Comparison of ENCODE assay signal across 8 cellular contexts in genomic region chr6:170438402-170438753, GRCh38.
DNase-seq lines count a peak whose midpoint lies in the region; ATAC-seq, FAIRE-seq and TF ChIP-seq lines count a peak whose summit lies in the region.

No MANE protein-coding gene starts in this region.

- no peak for TF ChIP-seq CTCF in pancreas (IDR thresholded peaks at IDR 0.05)

- no peak for FAIRE-seq in pancreas (lab: Jason Lieb, UNC)

- ATAC-seq in GM19452 (IDR thresholded peaks at IDR 0.05; ENCODE audit: unreplicated experiment) (peak; percentile 97), HG03442 (IDR thresholded peaks at IDR 0.05; ENCODE audit: unreplicated experiment) (peak; percentile 97), Right ventricle myocardium inferior (peak; percentile 90), pancreas (peak; percentile 92 to 98 (median 96))

- peak; percentile 94 for DNase-seq in COLO668 (lab: John Stamatoyannopoulos, UW; ENCODE audit: unreplicated experiment)
- peak; percentile 91 for DNase-seq in NCI-H510A (lab: John Stamatoyannopoulos, UW)
- peak; percentile 63 for DNase-seq in activated naive CD8-positive, alpha-beta T cell treated with anti-CD3 and anti-CD28 coated beads for 36 hours
- DNase-seq in Right ventricle myocardium inferior (ENCODE audit: missing footprints) = peak; percentile 85
- peak; percentile 85 to 96 (median 92) for DNase-seq in pancreas
- no peak for DNase-seq in effector CD4-positive, alpha-beta T cell

- intact Hi-C loops in Right ventricle myocardium inferior (cut with DNase I) (loop anchor here (5.0 kb wide), 1 partner anchor 79 kb away; no protein-coding TSS in a partner anchor), pancreas (cut with DNase I) (no loop called here)

- H3K4me3 Mint-ChIP-seq in activated naive CD8-positive, alpha-beta T cell treated with anti-CD3 and anti-CD28 coated beads for 36 hours = peak overlapping the region; percentile 14

- no peaks in the 10 kb centered on the region for H3K27me3 ChIP-seq in pancreas

- peak overlapping the region in 2 of 4 donors; percentile 51 to 82 for H3K27ac ChIP-seq in pancreas

- peaks cover 0 to 9% (median 0%) of the 10 kb centered on the region in 3 donors for H3K4me1 ChIP-seq in pancreas

- peaks cover 8% of the 10 kb centered on the region for H3K9me3 Mint-ChIP-seq in activated naive CD8-positive, alpha-beta T cell treated with anti-CD3 and anti-CD28 coated beads for 36 hours

- H3K27ac Mint-ChIP-seq in activated naive CD8-positive, alpha-beta T cell treated with anti-CD3 and anti-CD28 coated beads for 36 hours = no peak overlapping the region

- peaks cover 2% of the 10 kb centered on the region for H3K27me3 Mint-ChIP-seq in activated naive CD8-positive, alpha-beta T cell treated with anti-CD3 and anti-CD28 coated beads for 36 hours

- 2 to 3% methylated on average over 15 of the region's 15 CpGs for WGBS in pancreas, 2 donors

- H3K4me3 ChIP-seq in pancreas = peak overlapping the region in 1 of 4 donors; percentile 28

- peaks cover 4% of the 10 kb centered on the region for H3K36me3 Mint-ChIP-seq in activated naive CD8-positive, alpha-beta T cell treated with anti-CD3 and anti-CD28 coated beads for 36 hours

- no peaks in the 10 kb centered on the region for H3K9me3 ChIP-seq in pancreas

- no peaks in the 10 kb centered on the region for H3K36me3 ChIP-seq in pancreas

- H3K4me1 Mint-ChIP-seq in activated naive CD8-positive, alpha-beta T cell treated with anti-CD3 and anti-CD28 coated beads for 36 hours = peaks cover 4% of the 10 kb centered on the region
